ENCODE assay signal across 22 cellular contexts in the genomic region with DNA sequence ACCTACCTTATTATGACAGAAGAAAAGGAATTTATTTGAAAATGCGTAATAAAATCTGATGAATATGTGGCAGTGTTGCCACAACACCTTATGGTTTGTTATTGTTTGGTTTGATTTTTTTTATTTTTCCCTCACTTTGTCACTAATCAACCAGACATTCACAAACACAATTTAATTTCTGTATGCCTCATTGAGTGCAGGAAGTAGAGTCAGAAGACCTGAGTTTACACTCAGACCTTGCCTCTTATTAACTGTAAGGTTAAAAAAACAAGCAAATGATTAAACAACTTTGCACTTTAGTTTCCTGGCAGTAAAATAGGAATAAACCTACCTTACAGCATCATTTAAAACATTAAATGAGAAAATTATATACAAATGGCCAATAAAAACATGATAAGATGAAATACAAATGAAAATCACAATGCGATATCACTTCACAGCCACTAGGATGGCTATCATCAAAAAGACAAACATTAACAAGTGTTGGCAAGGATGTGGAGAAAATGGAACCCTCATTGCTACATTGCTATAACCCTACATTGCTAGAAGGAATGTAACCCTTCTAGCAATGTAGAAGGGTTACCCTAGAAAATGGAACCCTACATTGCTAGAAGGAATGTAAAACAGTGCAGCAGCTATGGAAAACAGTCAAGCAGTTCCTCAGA. TPM values are rescaled to one million over a fixed set of nuclear protein-coding genes. Genes with fewer than 3 reads are reported as not detected.
DNase-seq lines count a peak whose midpoint lies in the region; ATAC-seq and TF ChIP-seq lines count a peak whose summit lies in the region.
"Had no signal": no experiment of that assay in that cellular context is flagged by ENCODE, and none has a peak within 500 bp of the region (broad histone marks: within the 10 kb centered on the region; RNA-seq: fewer than 3 reads in every experiment).

No MANE protein-coding gene starts in this region.

- 98% methylated on average over 2 of the region's 2 CpGs for WGBS in GM23248 (ENCODE audit: low coverage in 1 of 2, low lambda C conversion rate in 2 of 2, missing lambda C conversion rate in 2 of 2), 2 experiments

- TF ChIP-seq CTCF in AG10803 (conservative IDR thresholded peaks at IDR 0.05; ENCODE audit: low read length) = peak; percentile 11; the same call in 1 of the 2 replicates
- TF ChIP-seq CTCF in cardiac fibroblast (IDR thresholded peaks at IDR 0.05; ENCODE audit: low read depth, low read length) = peak; percentile 19

- H4K20me1 ChIP-seq in GM23248 (ENCODE audit: insufficient read depth) = 0 out of 2 replicates have a peak, but pooled peaks cover 7% of the 10 kb centered on the region

- no peak overlapping the region for H2AFZ ChIP-seq in GM23248

- H3K9ac ChIP-seq in GM23248 = no peak overlapping the region

- peaks cover 38% of the 10 kb centered on the region for H3K4me1 ChIP-seq in GM23248 (ENCODE audit: insufficient read depth)
- H3K4me1 ChIP-seq: colonic mucosa had no signal

- no peaks in the 10 kb centered on the region for H3K27me3 ChIP-seq in GM23248 (replicated peaks; ENCODE audit: insufficient read depth)
- H3K27me3 ChIP-seq: colonic mucosa, upper lobe of left lung had no signal

- no peak overlapping the region for H3K4me2 ChIP-seq in GM23248 (ENCODE audit: unreplicated experiment)

- DNase-seq in AG10803 (ENCODE audit: low read depth) (no peak), GM23248 (peak; percentile 16), cardiac fibroblast (ENCODE audit: low read depth in 2 of 2) (no peak), left colon (no peak), caudate nucleus (lab: John Stamatoyannopoulos, UW) (no peak), ureter (ENCODE audit: low spot score) (no peak)
- no peak for DNase-seq in activated effector memory CD4-positive, alpha-beta T cell treated with anti-CD3 and anti-CD28 coated beads, Interleukin-2, amount 50 U/mL, for 16 hours
- DNase-seq: activated CD4-positive, alpha-beta T cell treated with anti-CD3 and anti-CD28 coated beads, Interleukin-2, amount 50 U/mL, for 1 hour; activated naive CD4-positive, alpha-beta T cell treated with anti-CD3 and anti-CD28 coated beads for 36 hours; activated T-cell treated with anti-CD3 and anti-CD28 coated beads for 4 hours; colonic mucosa; DMS79 treated with DMSO at 0.1 percent for 48 hours; KG1; natural killer cell; NCI-H1092 treated with DMSO at 0.1 percent for 48 hours; NCI-H2081 treated with DMSO at 0.1 percent for 48 hours; psoas muscle; Right ventricle myocardium superior; stimulated activated naive CD4-positive, alpha-beta T cell; T-cell; upper lobe of left lung had no signal

- H3K27ac ChIP-seq in GM23248 = no peak overlapping the region
- no peak overlapping the region for H3K27ac ChIP-seq in caudate nucleus (ENCODE audit: low read depth, low read length)
- H3K27ac ChIP-seq: colonic mucosa, psoas muscle, upper lobe of left lung had no signal

- ATAC-seq in left colon (peak; percentile 49), HG03342 (IDR thresholded peaks at IDR 0.05; ENCODE audit: unreplicated experiment) (no peak)
- ATAC-seq: natural killer cell, psoas muscle, T-cell had no signal

- in situ Hi-C loops in GM23248 (cut with MboI) = no loop called here

- H3K36me3 ChIP-seq in GM23248 (ENCODE audit: low read depth) = no peaks in the 10 kb centered on the region
- H3K36me3 ChIP-seq: colonic mucosa, upper lobe of left lung had no signal

- peaks cover 27% of the 10 kb centered on the region for H3F3A ChIP-seq in GM23248 (ENCODE audit: insufficient read depth)

- H3K79me2 ChIP-seq in GM23248 (ENCODE audit: insufficient read depth) = peaks cover 77% of the 10 kb centered on the region

- no peaks in the 10 kb centered on the region for H3K9me3 ChIP-seq in GM23248 (ENCODE audit: low read depth)
- H3K9me3 ChIP-seq: colonic mucosa, psoas muscle, upper lobe of left lung had no signal

- intact Hi-C loops in left colon (cut with DNase I, micrococcal nuclease) = no loop called here

- H3K4me3 ChIP-seq in AG10803 (ENCODE audit: low read length) (no peak overlapping the region), GM23248 (no peak overlapping the region), cardiac fibroblast (replicated peaks in 1 of 2; ENCODE audit: low read depth in 2 of 2, low read length in 2 of 2) (no peak overlapping the region)
- H3K4me3 ChIP-seq: colonic mucosa, psoas muscle had no signal

- no peaks in the 10 kb centered on the region for H3K9me2 ChIP-seq in GM23248 (ENCODE audit: insufficient read depth)

RNA-seq across cellular contexts. Expression of a gene that starts 3.3 kb away (rescaled TPM):
- 22.5 and 28.3 TPM in 2 replicates for total RNA-seq in GM23248 (2014; rRNA removed; shearing (Covaris generic))
- polyA plus RNA-seq in GM23248 (2016; fragmentation: Nextera tagmentation; extraction: Ambion mirVana) = 71.1 and 77.1 TPM in 2 replicates
- 10 to 100 TPM; 35.9 to 47.5 TPM for total RNA-seq in left colon
- 70.6 TPM for total RNA-seq in ureter
